8 cellular contexts compared by ENCODE assay signal in the genomic region with DNA sequence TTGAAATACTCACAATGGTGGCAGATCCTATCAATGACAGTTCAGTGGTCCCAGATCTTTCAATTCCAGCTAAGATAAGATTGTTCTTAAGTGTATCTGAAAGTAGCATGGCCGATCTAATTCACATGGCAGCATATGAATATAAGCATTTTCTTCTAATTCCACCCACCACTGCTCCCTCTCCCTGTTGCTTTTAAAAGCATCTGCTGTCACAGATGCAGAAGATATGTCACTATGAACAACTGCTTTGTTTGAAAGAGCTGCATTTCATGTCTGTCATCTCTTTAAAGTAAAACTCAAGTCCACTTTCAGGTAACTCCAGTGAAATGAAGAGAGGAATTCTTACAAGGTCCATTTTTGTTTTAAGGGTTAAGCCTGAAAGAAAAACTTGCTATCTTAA.
"Had no signal": no experiment of that assay in that cellular context is flagged by ENCODE, and none has a peak within 500 bp of the region (broad histone marks: within the 10 kb centered on the region; RNA-seq: fewer than 3 reads in every experiment).

No MANE protein-coding gene starts in this region.

- H3K4me3 ChIP-seq: GM23248, GM23338, HAP-1 had no signal

- H3K9ac ChIP-seq: GM23248 had no signal

- H3K4me1 ChIP-seq: HAP-1 had no signal

- H3K9me3 ChIP-seq: HAP-1 had no signal

- DNase-seq: GM23248, GOT3, H7, H9, HCEC 1CT, HFFc6 had no signal

- H3K4me2 ChIP-seq: GM23338 had no signal

- H3K27ac ChIP-seq: GM23248 had no signal

- H3K27ac Mint-ChIP-seq: GM23338, H9, HFFc6 had no signal

- H2AFZ ChIP-seq: GM23248, GM23338 had no signal

- H3K36me3 ChIP-seq: HAP-1 had no signal

- H3K4me3 Mint-ChIP-seq: GM23338, H9, HFFc6 had no signal
